In the genomic region with DNA sequence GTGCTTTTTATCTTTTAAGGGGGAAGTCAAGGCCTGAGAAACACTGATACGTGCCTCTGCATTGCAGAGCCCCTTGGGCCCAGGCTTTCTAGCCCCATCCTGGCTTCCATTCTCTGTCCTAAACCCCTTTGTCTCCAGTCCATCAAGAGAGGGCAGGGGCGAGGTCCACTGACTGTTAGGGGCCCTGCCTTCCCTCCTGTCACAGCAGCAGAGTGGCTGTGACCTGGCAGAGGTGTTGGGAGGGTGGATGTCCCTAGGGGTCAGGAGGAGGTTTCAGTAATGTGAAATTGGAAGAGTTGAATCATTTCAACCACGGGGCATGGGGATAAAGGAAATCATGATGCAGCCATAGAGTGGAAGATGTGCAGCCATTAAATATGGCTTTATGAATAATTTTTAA, we compare ENCODE assay signal across 2 cellular contexts.
TF ChIP-seq lines count a peak whose summit lies in the region.

No MANE protein-coding gene starts in this region.

TF ChIP-seq in GM23338, 12 proteins besides CTCF, POLR2A, EP300 and RAD21:
- TF ChIP-seq CREB1 (CRISPR knock-in tag; IDR thresholded peaks at IDR 0.05; ENCODE audit: low read depth) (no peak), ZNF331 (CRISPR knock-in tag; IDR thresholded peaks at IDR 0.05; ENCODE audit: low read depth) (no peak), STAT1 (IDR thresholded peaks at IDR 0.05; ENCODE audit: unreplicated experiment) (no peak), EZH2 (IDR thresholded peaks at IDR 0.05; ENCODE audit: low read depth, unreplicated experiment) (no peak), EZH2phosphoT487 (IDR thresholded peaks at IDR 0.05; ENCODE audit: unreplicated experiment) (no peak), JUNB (IDR thresholded peaks at IDR 0.05; ENCODE audit: unreplicated experiment) (no peak), ZNF114 (CRISPR knock-in tag; IDR thresholded peaks at IDR 0.05) (no peak), NANOG (IDR thresholded peaks at IDR 0.05; ENCODE audit: borderline replicate concordance) (no peak), POLR2AphosphoS5 (IDR thresholded peaks at IDR 0.05; ENCODE audit: low read depth) (no peak)
- TF ChIP-seq, protein P1, sequence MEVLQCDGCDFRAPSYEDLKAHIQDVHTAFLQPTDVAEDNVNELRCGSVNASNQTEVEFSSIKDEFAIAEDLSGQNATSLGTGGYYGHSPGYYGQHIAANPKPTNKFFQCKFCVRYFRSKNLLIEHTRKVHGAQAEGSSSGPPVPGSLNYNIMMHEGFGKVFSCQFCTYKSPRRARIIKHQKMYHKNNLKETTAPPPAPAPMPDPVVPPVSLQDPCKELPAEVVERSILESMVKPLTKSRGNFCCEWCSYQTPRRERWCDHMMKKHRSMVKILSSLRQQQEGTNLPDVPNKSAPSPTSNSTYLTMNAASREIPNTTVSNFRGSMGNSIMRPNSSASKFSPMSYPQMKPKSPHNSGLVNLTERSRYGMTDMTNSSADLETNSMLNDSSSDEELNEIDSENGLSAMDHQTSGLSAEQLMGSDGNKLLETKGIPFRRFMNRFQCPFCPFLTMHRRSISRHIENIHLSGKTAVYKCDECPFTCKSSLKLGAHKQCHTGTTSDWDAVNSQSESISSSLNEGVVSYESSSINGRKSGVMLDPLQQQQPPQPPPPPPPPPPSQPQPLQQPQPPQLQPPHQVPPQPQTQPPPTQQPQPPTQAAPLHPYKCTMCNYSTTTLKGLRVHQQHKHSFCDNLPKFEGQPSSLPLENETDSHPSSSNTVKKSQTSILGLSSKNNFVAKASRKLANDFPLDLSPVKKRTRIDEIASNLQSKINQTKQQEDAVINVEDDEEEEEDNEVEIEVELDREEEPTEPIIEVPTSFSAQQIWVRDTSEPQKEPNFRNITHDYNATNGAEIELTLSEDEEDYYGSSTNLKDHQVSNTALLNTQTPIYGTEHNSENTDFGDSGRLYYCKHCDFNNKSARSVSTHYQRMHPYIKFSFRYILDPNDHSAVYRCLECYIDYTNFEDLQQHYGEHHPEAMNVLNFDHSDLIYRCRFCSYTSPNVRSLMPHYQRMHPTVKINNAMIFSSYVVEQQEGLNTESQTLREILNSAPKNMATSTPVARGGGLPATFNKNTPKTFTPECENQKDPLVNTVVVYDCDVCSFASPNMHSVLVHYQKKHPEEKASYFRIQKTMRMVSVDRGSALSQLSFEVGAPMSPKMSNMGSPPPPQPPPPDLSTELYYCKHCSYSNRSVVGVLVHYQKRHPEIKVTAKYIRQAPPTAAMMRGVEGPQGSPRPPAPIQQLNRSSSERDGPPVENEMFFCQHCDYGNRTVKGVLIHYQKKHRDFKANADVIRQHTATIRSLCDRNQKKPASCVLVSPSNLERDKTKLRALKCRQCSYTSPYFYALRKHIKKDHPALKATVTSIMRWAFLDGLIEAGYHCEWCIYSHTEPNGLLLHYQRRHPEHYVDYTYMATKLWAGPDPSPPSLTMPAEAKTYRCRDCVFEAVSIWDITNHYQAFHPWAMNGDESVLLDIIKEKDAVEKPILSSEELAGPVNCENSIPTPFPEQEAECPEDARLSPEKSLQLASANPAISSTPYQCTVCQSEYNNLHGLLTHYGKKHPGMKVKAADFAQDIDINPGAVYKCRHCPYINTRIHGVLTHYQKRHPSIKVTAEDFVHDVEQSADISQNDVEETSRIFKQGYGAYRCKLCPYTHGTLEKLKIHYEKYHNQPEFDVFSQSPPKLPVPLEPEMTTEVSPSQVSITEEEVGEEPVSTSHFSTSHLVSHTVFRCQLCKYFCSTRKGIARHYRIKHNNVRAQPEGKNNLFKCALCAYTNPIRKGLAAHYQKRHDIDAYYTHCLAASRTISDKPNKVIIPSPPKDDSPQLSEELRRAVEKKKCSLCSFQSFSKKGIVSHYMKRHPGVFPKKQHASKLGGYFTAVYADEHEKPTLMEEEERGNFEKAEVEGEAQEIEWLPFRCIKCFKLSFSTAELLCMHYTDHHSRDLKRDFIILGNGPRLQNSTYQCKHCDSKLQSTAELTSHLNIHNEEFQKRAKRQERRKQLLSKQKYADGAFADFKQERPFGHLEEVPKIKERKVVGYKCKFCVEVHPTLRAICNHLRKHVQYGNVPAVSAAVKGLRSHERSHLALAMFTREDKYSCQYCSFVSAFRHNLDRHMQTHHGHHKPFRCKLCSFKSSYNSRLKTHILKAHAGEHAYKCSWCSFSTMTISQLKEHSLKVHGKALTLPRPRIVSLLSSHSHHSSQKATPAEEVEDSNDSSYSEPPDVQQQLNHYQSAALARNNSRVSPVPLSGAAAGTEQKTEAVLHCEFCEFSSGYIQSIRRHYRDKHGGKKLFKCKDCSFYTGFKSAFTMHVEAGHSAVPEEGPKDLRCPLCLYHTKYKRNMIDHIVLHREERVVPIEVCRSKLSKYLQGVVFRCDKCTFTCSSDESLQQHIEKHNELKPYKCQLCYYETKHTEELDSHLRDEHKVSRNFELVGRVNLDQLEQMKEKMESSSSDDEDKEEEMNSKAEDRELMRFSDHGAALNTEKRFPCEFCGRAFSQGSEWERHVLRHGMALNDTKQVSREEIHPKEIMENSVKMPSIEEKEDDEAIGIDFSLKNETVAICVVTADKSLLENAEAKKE (CRISPR knock-in tag; IDR thresholded peaks at IDR 0.05) = no peak
- TF ChIP-seq, protein P2, sequence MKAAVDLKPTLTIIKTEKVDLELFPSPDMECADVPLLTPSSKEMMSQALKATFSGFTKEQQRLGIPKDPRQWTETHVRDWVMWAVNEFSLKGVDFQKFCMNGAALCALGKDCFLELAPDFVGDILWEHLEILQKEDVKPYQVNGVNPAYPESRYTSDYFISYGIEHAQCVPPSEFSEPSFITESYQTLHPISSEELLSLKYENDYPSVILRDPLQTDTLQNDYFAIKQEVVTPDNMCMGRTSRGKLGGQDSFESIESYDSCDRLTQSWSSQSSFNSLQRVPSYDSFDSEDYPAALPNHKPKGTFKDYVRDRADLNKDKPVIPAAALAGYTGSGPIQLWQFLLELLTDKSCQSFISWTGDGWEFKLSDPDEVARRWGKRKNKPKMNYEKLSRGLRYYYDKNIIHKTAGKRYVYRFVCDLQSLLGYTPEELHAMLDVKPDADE (IDR thresholded peaks at IDR 0.05) = no peak

TF ChIP-seq in HCT116, 20 proteins besides CTCF, POLR2A, EP300 and RAD21:
- TF ChIP-seq YY1 (IDR thresholded peaks at IDR 0.05; ENCODE audit: extremely low read depth, insufficient replicate concordance, low read depth, low read length) (no peak), ZFX (IDR thresholded peaks at IDR 0.05) (no peak), JUND (IDR thresholded peaks at IDR 0.05) (no peak), EZH2phosphoT487 (IDR thresholded peaks at IDR 0.05; ENCODE audit: borderline replicate concordance) (no peak), ELF1 (IDR thresholded peaks at IDR 0.05; ENCODE audit: borderline replicate concordance, low read depth) (no peak), FOSL1 (IDR thresholded peaks at IDR 0.05; ENCODE audit: low read depth) (no peak), ZNF274 (IDR thresholded peaks at IDR 0.05; ENCODE audit: low read depth, low read length) (no peak), POLR2AphosphoS5 (IDR thresholded peaks at IDR 0.05; ENCODE audit: low read depth, low read length) (no peak), SRF (IDR thresholded peaks at IDR 0.05; ENCODE audit: low read depth) (no peak), SP1 (IDR thresholded peaks at IDR 0.05; ENCODE audit: low read depth) (no peak)
- TF ChIP-seq, protein P3, sequence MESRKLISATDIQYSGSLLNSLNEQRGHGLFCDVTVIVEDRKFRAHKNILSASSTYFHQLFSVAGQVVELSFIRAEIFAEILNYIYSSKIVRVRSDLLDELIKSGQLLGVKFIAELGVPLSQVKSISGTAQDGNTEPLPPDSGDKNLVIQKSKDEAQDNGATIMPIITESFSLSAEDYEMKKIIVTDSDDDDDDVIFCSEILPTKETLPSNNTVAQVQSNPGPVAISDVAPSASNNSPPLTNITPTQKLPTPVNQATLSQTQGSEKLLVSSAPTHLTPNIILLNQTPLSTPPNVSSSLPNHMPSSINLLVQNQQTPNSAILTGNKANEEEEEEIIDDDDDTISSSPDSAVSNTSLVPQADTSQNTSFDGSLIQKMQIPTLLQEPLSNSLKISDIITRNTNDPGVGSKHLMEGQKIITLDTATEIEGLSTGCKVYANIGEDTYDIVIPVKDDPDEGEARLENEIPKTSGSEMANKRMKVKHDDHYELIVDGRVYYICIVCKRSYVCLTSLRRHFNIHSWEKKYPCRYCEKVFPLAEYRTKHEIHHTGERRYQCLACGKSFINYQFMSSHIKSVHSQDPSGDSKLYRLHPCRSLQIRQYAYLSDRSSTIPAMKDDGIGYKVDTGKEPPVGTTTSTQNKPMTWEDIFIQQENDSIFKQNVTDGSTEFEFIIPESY (IDR thresholded peaks at IDR 0.05; ENCODE audit: extremely low read depth, insufficient replicate concordance, low read length) = no peak
- TF ChIP-seq, protein P4, sequence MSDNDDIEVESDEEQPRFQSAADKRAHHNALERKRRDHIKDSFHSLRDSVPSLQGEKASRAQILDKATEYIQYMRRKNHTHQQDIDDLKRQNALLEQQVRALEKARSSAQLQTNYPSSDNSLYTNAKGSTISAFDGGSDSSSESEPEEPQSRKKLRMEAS (IDR thresholded peaks at IDR 0.05) = no peak
